In the genomic region with DNA sequence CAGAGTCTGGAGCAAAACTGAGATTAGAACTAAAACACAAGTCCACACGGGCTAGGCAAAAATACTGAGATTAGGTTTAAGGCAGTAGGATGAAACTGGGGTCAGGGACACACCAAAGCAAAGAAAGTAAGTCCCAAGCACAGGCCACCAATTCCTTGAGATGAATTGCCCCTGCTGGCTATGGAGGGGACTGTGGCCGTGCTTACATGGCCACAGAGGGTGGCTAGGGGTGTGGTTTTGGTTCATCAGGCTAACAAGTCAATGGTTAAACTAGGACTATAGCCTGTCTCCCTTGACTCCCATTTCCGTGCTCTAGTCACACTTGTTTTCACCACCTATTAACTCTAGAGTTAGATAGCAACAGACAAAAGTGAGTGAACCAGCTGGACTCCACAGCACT, we compare ENCODE assay signal across 18 cellular contexts.
DNase-seq lines count a peak whose midpoint lies in the region; ATAC-seq and TF ChIP-seq lines count a peak whose summit lies in the region.
"Had no signal": no experiment of that assay in that cellular context is flagged by ENCODE, and none has a peak within 500 bp of the region (broad histone marks: within the 10 kb centered on the region; RNA-seq: fewer than 3 reads in every experiment).

No MANE protein-coding gene starts in this region.

- peaks cover 10% of the 10 kb centered on the region for H3K4me1 Mint-ChIP-seq in endothelial cell (ENCODE audit: unreplicated experiment)
- H3K4me1 Mint-ChIP-seq: B cell, CD14-positive monocyte had no signal

- DNase-seq in HEK293T (ENCODE audit: extremely low spot score) = peak; percentile 30
- DNase-seq in endothelial cell (ENCODE audit: low spot score) = no peak
- DNase-seq in trophoblast cell = no peak
- DNase-seq in dermis blood vessel endothelial cell = no peak
- no peak for DNase-seq in LoVo (ENCODE audit: low spot score)
- DNase-seq: EL, KG1, NCI-H1092 treated with DMSO at 0.1 percent for 48 hours, NCI-H1436 treated with DMSO at 0.1 percent for 48 hours, NCI-H1930, NCI-H2227 treated with DMSO at 0.1 percent for 48 hours, NCI-H510A, NCI-H748 treated with DMSO at 0.1 percent for 48 hours, SJCRH30 had no signal

- H3K36me3 ChIP-seq in trophoblast cell (ENCODE audit: control insufficient read depth in 1 of 2, insufficient read depth in 2 of 2, low read length in 2 of 2) = peaks cover 2 to 3% of the 10 kb centered on the region in 2 experiments
- H3K36me3 ChIP-seq: SJCRH30 had no signal

- peaks cover 3% of the 10 kb centered on the region in 2 experiments for H3K4me1 ChIP-seq in trophoblast cell (ENCODE audit: control insufficient read depth in 1 of 2, insufficient read depth in 2 of 2, low read length in 2 of 2)

- WGBS in trophoblast cell (ENCODE audit: extremely low coverage, insufficient coverage, insufficient read length) = no CpG with 5 or more reads among the region's 3 CpGs

- no peak overlapping the region for H3K4me2 ChIP-seq in trophoblast cell (ENCODE audit: low read length)

- no peak for ATAC-seq in GM18858 (IDR thresholded peaks at IDR 0.05; ENCODE audit: unreplicated experiment)

- no peaks in the 10 kb centered on the region for H3K9me3 Mint-ChIP-seq in endothelial cell (ENCODE audit: unreplicated experiment)

- H3K4me3 Mint-ChIP-seq in endothelial cell (ENCODE audit: unreplicated experiment) = no peak overlapping the region
- H3K4me3 Mint-ChIP-seq: B cell, CD14-positive monocyte had no signal

- no peak overlapping the region for H2AK5ac ChIP-seq in trophoblast cell (ENCODE audit: low read length)

- H3K4me3 ChIP-seq in trophoblast cell (ENCODE audit: low read depth, low read length) = no peak overlapping the region
- H3K4me3 ChIP-seq: SJCRH30 had no signal

- no peak overlapping the region for H3K27ac ChIP-seq in trophoblast cell (ENCODE audit: low read depth, low read length)
- H3K27ac ChIP-seq: SJCRH30 had no signal

- H3K14ac ChIP-seq in trophoblast cell (ENCODE audit: low read length) = no peak overlapping the region

- no peaks in the 10 kb centered on the region for H3K27me3 Mint-ChIP-seq in endothelial cell (ENCODE audit: unreplicated experiment)
- H3K27me3 Mint-ChIP-seq: B cell had no signal

- H3K27ac Mint-ChIP-seq in endothelial cell (ENCODE audit: unreplicated experiment) = peak overlapping the region; percentile 18
- H3K27ac Mint-ChIP-seq: B cell had no signal

- H4K8ac ChIP-seq in trophoblast cell (ENCODE audit: low read depth, low read length) = no peak overlapping the region

- H2BK120ac ChIP-seq in trophoblast cell (ENCODE audit: insufficient read depth, low read length, poor library complexity) = no peak overlapping the region

- TF ChIP-seq CTCF in GM12873 (IDR thresholded peaks at IDR 0.05; ENCODE audit: insufficient read depth, low read depth, low read length, missing control alignments) (peak; percentile 10), endothelial cell (IDR thresholded peaks at IDR 0.05; ENCODE audit: unreplicated experiment) (no peak)

- no peak overlapping the region for H2AFZ ChIP-seq in trophoblast cell (ENCODE audit: insufficient read depth, low read length, poor library complexity)

- H3K9ac ChIP-seq in trophoblast cell (ENCODE audit: low read length) = no peak overlapping the region

- no peaks in the 10 kb centered on the region for H3K79me2 ChIP-seq in trophoblast cell (ENCODE audit: control insufficient read depth, insufficient read depth, low read length, poor library complexity)

- H3K9me3 ChIP-seq in trophoblast cell (ENCODE audit: insufficient read depth, low read depth, low read length) = peaks cover 4% of the 10 kb centered on the region
- H3K9me3 ChIP-seq: SJCRH30 had no signal

- H3K79me1 ChIP-seq in trophoblast cell (ENCODE audit: low read length) = peaks cover 5% of the 10 kb centered on the region

- CTCF ChIA-PET in HEK293T (lab: Yijun Ruan, JAX) = no interaction called here

- no peak overlapping the region for H2BK5ac ChIP-seq in trophoblast cell (ENCODE audit: low read depth, low read length, poor library complexity)

- no peaks in the 10 kb centered on the region for H3K27me3 ChIP-seq in trophoblast cell (ENCODE audit: insufficient read depth, low read length)
- H3K27me3 ChIP-seq: SJCRH30 had no signal

- no peak overlapping the region for H4K12ac ChIP-seq in trophoblast cell (ENCODE audit: low read depth, low read length)

- no peak overlapping the region for H3K18ac ChIP-seq in trophoblast cell (ENCODE audit: low read length)

- POLR2A ChIA-PET in HEK293T (lab: Yijun Ruan, JAX) = no interaction called here

- peak overlapping the region; percentile 46 for H2BK12ac ChIP-seq in trophoblast cell (ENCODE audit: low read length)

- peaks cover 3% of the 10 kb centered on the region for H3K36me3 Mint-ChIP-seq in endothelial cell (ENCODE audit: low read depth, unreplicated experiment)
- H3K36me3 Mint-ChIP-seq: CD14-positive monocyte had no signal

- no peak overlapping the region for H3K4ac ChIP-seq in trophoblast cell (ENCODE audit: low read depth, low read length)

- H3K23ac ChIP-seq in trophoblast cell (ENCODE audit: low read length) = no peak overlapping the region

- H4K91ac ChIP-seq in trophoblast cell (ENCODE audit: low read depth, low read length) = no peak overlapping the region

TF ChIP-seq in HEK293T, 16 proteins besides CTCF, POLR2A, EP300 and RAD21:
- TF ChIP-seq HDGF (IDR thresholded peaks at IDR 0.05; ENCODE audit: borderline replicate concordance) (no peak), BHLHE40 (IDR thresholded peaks at IDR 0.05; ENCODE audit: borderline replicate concordance) (no peak)
